In the genomic region with DNA sequence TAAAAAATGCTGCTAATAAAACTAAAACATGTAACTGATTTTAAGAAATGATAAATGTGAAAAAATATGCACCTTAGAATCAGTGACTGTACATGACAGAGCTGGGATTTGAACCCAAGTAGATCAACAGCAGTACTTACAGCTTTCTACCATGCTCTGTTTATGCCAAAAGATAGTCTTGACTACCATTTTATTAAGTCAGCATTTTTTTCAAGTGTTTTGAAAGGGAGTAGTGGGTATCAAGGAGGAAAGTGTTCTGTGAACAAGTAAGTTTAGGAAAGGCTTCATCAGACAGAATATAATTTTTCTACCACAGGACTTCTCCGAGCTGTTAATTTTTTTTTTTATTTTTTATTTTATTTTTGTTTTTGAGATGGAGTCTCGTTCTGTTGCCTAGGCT, we compare ENCODE assay signal across 11 cellular contexts.
"Had no signal": no experiment of that assay in that cellular context is flagged by ENCODE, and none has a peak within 500 bp of the region (broad histone marks: within the 10 kb centered on the region; RNA-seq: fewer than 3 reads in every experiment).

No MANE protein-coding gene starts in this region.

- H3K9ac ChIP-seq: GM23248 had no signal

- H3K4me3 ChIP-seq: GM23248, GM23338, HAP-1 had no signal

- ATAC-seq: GM23338, HCT116 had no signal

- H3K4me1 ChIP-seq: HAP-1 had no signal

- H3K36me3 ChIP-seq: HAP-1 had no signal

- H3K9me3 ChIP-seq: HAP-1 had no signal

- DNase-seq: GM23248, GOT3, H7, H9, HCEC 1CT, HFFc6 had no signal

- H2AFZ ChIP-seq: GM23248, GM23338 had no signal

- FAIRE-seq: H1, H54 had no signal

- H3K4me2 ChIP-seq: GM23338 had no signal

- H3K27ac ChIP-seq: GM23248 had no signal
